9 cellular contexts compared by ENCODE assay signal in the genomic region with DNA sequence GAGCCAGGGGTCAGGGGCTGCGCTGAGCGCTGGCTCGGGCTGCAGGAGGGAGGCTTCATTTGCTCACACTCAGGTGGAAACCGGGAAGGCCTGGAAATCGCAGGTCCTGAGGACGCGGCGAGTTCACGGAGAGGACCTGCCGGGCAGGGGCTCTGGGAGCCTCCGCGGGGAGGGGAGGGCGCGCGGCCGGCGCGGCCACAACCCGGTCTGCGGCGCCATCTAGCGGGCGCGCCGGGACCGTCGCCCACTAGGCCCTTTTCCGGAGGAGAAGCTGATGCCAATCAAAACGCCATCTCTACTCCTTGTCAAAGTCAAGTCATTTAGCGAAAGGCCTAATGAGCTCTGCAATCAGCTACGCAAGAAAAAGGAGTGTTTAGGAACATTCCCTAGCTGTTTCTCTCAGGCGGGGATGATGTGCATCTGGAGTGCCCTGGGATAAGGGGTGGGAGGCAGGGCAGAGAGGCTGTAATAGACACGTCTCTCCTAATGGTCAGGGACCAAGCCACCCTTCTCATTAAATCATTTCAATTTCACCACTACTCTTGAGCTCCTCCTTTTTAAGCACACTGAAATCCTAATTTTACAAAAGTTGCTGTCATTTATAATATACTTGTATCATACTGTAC.
DNase-seq lines count a peak whose midpoint lies in the region; ATAC-seq, FAIRE-seq and TF ChIP-seq lines count a peak whose summit lies in the region.
"Had no signal": no experiment of that assay in that cellular context is flagged by ENCODE, and none has a peak within 500 bp of the region (broad histone marks: within the 10 kb centered on the region; RNA-seq: fewer than 3 reads in every experiment).

No MANE protein-coding gene starts in this region.

- intact Hi-C loops in CD8-positive, alpha-beta T cell (cut with DNase I, micrococcal nuclease): loop anchor here (1.0 to 2.0 kb wide), 2 partner anchors 272 to 273 kb away; no protein-coding TSS in a partner anchor
- intact Hi-C loops in mammary epithelial cell (cut with micrococcal nuclease): loop anchor here (1.0 to 5.0 kb wide), 5 partner anchors 273 to 714 kb away; no protein-coding TSS in a partner anchor

- TF ChIP-seq CTCF in CD8-positive, alpha-beta T cell (IDR thresholded peaks at IDR 0.05): no peak
- peak; percentile 79 to 89 for TF ChIP-seq CTCF in mammary epithelial cell (conservative IDR thresholded peaks at IDR 0.05 in 1 of 2, IDR thresholded peaks at IDR 0.05 in 1 of 2; ENCODE audit: extremely low read depth in 1 of 2, insufficient read depth in 1 of 2, low read depth in 1 of 2, low read length in 2 of 2)

- DNase-seq in CD8-positive, alpha-beta T cell: peak in 4 of 7 experiments; percentile 7 to 51 (median 12)
- peak; percentile 57 for DNase-seq in HTR-8/SVneo (ENCODE audit: insufficient read length, low spot score)
- DNase-seq in SK-N-DZ (ENCODE audit: low spot score): peak; percentile 81
- peak; percentile 21 for DNase-seq in mammary epithelial cell
- DNase-seq in kidney glomerular epithelial cell (lab: John Stamatoyannopoulos, UW): peak; percentile 14
- DNase-seq in stimulated activated CD8-positive, alpha-beta memory T cell treated with anti-CD3 and anti-CD28 coated beads, Interleukin-15, amount 100 ng/mL, for 24 hours (ENCODE audit: low read depth): peak; percentile 15

- H3K36me3 Mint-ChIP-seq in CD8-positive, alpha-beta T cell: no peaks in the 10 kb centered on the region

- peak overlapping the region; percentile 91 for H3K4me2 ChIP-seq in mammary epithelial cell (ENCODE audit: insufficient read depth, low read depth, low read length)

- H3K36me3 ChIP-seq in CD8-positive, alpha-beta T cell (ENCODE audit: insufficient read depth, low read length): no peaks in the 10 kb centered on the region
- H3K36me3 ChIP-seq in mammary epithelial cell (ENCODE audit: insufficient read depth, low read length): no peaks in the 10 kb centered on the region
- H3K36me3 ChIP-seq: neutrophil had no signal

- peak overlapping the region; percentile 79 for H2AFZ ChIP-seq in mammary epithelial cell (ENCODE audit: low read depth, low read length)

- no peaks in the 10 kb centered on the region for H3K79me2 ChIP-seq in mammary epithelial cell (ENCODE audit: insufficient read depth, low read length)

- H3K9ac ChIP-seq in mammary epithelial cell (ENCODE audit: insufficient read depth, low read length): no peak overlapping the region

- no peaks in the 10 kb centered on the region for H3K27me3 ChIP-seq in CD8-positive, alpha-beta T cell (ENCODE audit: insufficient read depth, low read length)
- H3K27me3 ChIP-seq in mammary epithelial cell (ENCODE audit: insufficient read depth, low read length): no peaks in the 10 kb centered on the region

- H3K27ac Mint-ChIP-seq in CD8-positive, alpha-beta T cell: no peak overlapping the region

- no peak overlapping the region for H3K27ac ChIP-seq in CD8-positive, alpha-beta T cell (ENCODE audit: low read depth, low read length)
- H3K27ac ChIP-seq in mammary epithelial cell (ENCODE audit: insufficient read depth, low read depth, low read length): no peak overlapping the region
- H3K27ac ChIP-seq: neutrophil had no signal

- H4K20me1 ChIP-seq in mammary epithelial cell (ENCODE audit: insufficient read depth, low read length): no peaks in the 10 kb centered on the region

- in situ Hi-C loops in mammary epithelial cell (cut with MboI; ENCODE audit: low sequenced_read_pairs in 2 of 2): loop anchor here in 1 of 2 donors (25.0 kb wide), 1 partner anchor 1319 kb away; no protein-coding TSS in a partner anchor

- no peak overlapping the region for H3K4me3 ChIP-seq in CD8-positive, alpha-beta T cell (ENCODE audit: low read depth, low read length)
- H3K4me3 ChIP-seq in mammary epithelial cell (replicated peaks in 1 of 3; ENCODE audit: insufficient read depth in 1 of 3, low read depth in 2 of 3, low read length in 3 of 3): peak overlapping the region; percentile 37 to 43 (median 42)

- H3K4me1 Mint-ChIP-seq in CD8-positive, alpha-beta T cell (ENCODE audit: low read depth): no peaks in the 10 kb centered on the region

- no peaks in the 10 kb centered on the region for H3K9me3 ChIP-seq in CD8-positive, alpha-beta T cell (ENCODE audit: low read length)
- H3K9me3 ChIP-seq in mammary epithelial cell (replicated peaks; ENCODE audit: insufficient read depth, low read length): no peaks in the 10 kb centered on the region
- H3K9me3 ChIP-seq: neutrophil had no signal

- no peaks in the 10 kb centered on the region for H3K27me3 Mint-ChIP-seq in CD8-positive, alpha-beta T cell (ENCODE audit: low read depth)

- WGBS in mammary epithelial cell (ENCODE audit: low coverage, missing lambda C conversion rate): 15% methylated on average over 4 of the region's 33 CpGs

- no peak for ATAC-seq in CD8-positive, alpha-beta T cell
- ATAC-seq in GM19351 (IDR thresholded peaks at IDR 0.05; ENCODE audit: unreplicated experiment): peak; percentile 82
- no peak for ATAC-seq in GM21526 (IDR thresholded peaks at IDR 0.05; ENCODE audit: low FRiP score, unreplicated experiment)

- CTCF ChIA-PET in CD8-positive, alpha-beta T cell (lab: Charles Lee): interaction anchor here (0.8 to 1.0 kb wide), 3 partner anchors 9 to 19 kb away, joined by 3 to 6 read pairs (median 3); no protein-coding TSS in a partner anchor
- CTCF ChIA-PET in mammary epithelial cell (lab: Charles Lee; ENCODE audit: low non-redundant PET): interaction anchor here (0.6 to 0.9 kb wide), 4 partner anchors 9 to 455 kb away, joined by 3 to 9 read pairs (median 4); no protein-coding TSS in a partner anchor

- BruUV-seq in mammary epithelial cell (replicated peaks; lab: Mats Ljungman, UMichigan): no TSS peak

- dilution Hi-C loops in mammary epithelial cell (cut with HindIII; ENCODE audit: low sequenced_read_pairs): no loop called here

- H3K9me3 Mint-ChIP-seq in CD8-positive, alpha-beta T cell: no peaks in the 10 kb centered on the region

- POLR2A ChIA-PET in CD8-positive, alpha-beta T cell (lab: Charles Lee): no interaction called here

- FAIRE-seq in HTR-8/SVneo (lab: Jason Lieb, UNC): peak; percentile 75

- no peaks in the 10 kb centered on the region for H3K4me1 ChIP-seq in CD8-positive, alpha-beta T cell (ENCODE audit: insufficient read depth, low read length)
- H3K4me1 ChIP-seq in mammary epithelial cell (ENCODE audit: insufficient read depth, low read length): peaks cover 3% of the 10 kb centered on the region

- H3K4me3 Mint-ChIP-seq in CD8-positive, alpha-beta T cell: no peak overlapping the region

Comparison
In these comparisons a context has a peak if more than half of its experiments do, and no peak if none do; other contexts are left out.
1. DNase-seq: peak in every context shown above with its lines; median percentile 81 in SK-N-DZ; 57 in HTR-8/SVneo; 21 in mammary epithelial cell; 15 in stimulated activated CD8-positive, alpha-beta memory T cell treated with anti-CD3 and anti-CD28 coated beads, Interleukin-15, amount 100 ng/mL, for 24 hours; 14 in kidney glomerular epithelial cell; 12 in CD8-positive, alpha-beta T cell.